ENCODE assay signal across 9 cellular contexts in genomic region chr21:45386728-45387371, GRCh38. TPM values are rescaled to one million over a fixed set of nuclear protein-coding genes. Genes with fewer than 3 reads are reported as not detected.
DNase-seq lines count a peak whose midpoint lies in the region; ATAC-seq and TF ChIP-seq lines count a peak whose summit lies in the region.
"Had no signal": no experiment of that assay in that cellular context is flagged by ENCODE, and none has a peak within 500 bp of the region (broad histone marks: within the 10 kb centered on the region; RNA-seq: fewer than 3 reads in every experiment).

No MANE protein-coding gene starts in this region.

- CTCF ChIA-PET in IMR-90 (lab: Yijun Ruan, JAX) = interaction anchor here (1.1 to 1.6 kb wide), 3 partner anchors 68 to 247 kb away, joined by 3 to 8 read pairs (median 3); no protein-coding TSS in a partner anchor

- POLR2A ChIA-PET in IMR-90 (lab: Charles Lee; ENCODE audit: unreplicated experiment) = no interaction called here

- H2BK15ac ChIP-seq in IMR-90 (ENCODE audit: low read depth, low read length) = peak overlapping the region; percentile 95; the same call in 1 of the 3 replicates

- peak overlapping the region; percentile 65 for H3K4me2 ChIP-seq in IMR-90 (ENCODE audit: low read depth, low read length)

- peak overlapping the region; percentile 3; the same call in 1 of the 2 replicates for H3K9ac ChIP-seq in IMR-90 (ENCODE audit: low read depth, low read length)

- dilution Hi-C loops in IMR-90 (cut with HindIII; ENCODE audit: low sequenced_read_pairs, unreplicated experiment) = no loop called here

- H3K4me1 ChIP-seq in IMR-90 (ENCODE audit: control insufficient read depth, insufficient read depth, low read length) (peaks cover 18% of the 10 kb centered on the region), tibial nerve (peaks cover 0 to 21% (median 4%) of the 10 kb centered on the region in 4 donors)

- no peak overlapping the region; the same call in 1 of the 2 replicates for H4K5ac ChIP-seq in IMR-90 (ENCODE audit: low read depth, low read length)

- peak overlapping the region; percentile 83 for H3K4ac ChIP-seq in IMR-90 (ENCODE audit: low read depth, low read length)

- DNase-seq in IMR-90 = peak; percentile 97
- peak; percentile 84 for DNase-seq in brain microvascular endothelial cell
- DNase-seq in kidney glomerular epithelial cell (lab: John Stamatoyannopoulos, UW) = peak; percentile 77
- peak in 1 of 2 donors; percentile 57 for DNase-seq in tibial nerve (ENCODE audit: low spot score in 2 of 2)
- no peak for DNase-seq in stimulated activated CD4-positive, alpha-beta T cell treated with anti-CD3 and anti-CD28 coated beads, Interleukin-2, amount 100 ng/mL, for 48 hours
- no peak for DNase-seq in HPDE6-E6E7 (ENCODE audit: extremely low spot score)
- DNase-seq: cortex of kidney had no signal

- peak overlapping the region; percentile 70; the same call in 1 of the 2 replicates for H3K14ac ChIP-seq in IMR-90 (replicated peaks; ENCODE audit: low read depth, low read length)

- BruUV-seq in IMR-90 (replicated peaks; lab: Mats Ljungman, UMichigan) = no TSS peak

- peak overlapping the region; percentile 49 for H4K91ac ChIP-seq in IMR-90 (ENCODE audit: insufficient read depth, low read depth, low read length)

- peak overlapping the region; percentile 57 for H3K27ac ChIP-seq in IMR-90 (ENCODE audit: insufficient read depth, low read length)
- no peak overlapping the region for H3K27ac ChIP-seq in brain microvascular endothelial cell
- H3K27ac ChIP-seq in tibial nerve = peak overlapping the region in 1 of 4 donors; percentile 62
- H3K27ac ChIP-seq: SK-N-MC had no signal

- peak overlapping the region; percentile 18 to 78; a peak in 2 of 4 replicates for H4K8ac ChIP-seq in IMR-90 (ENCODE audit: low read depth in 2 of 2, low read length in 2 of 2)

- H3K4me3 ChIP-seq in IMR-90 (ENCODE audit: insufficient read depth, low read depth, low read length) (no peak overlapping the region), brain microvascular endothelial cell (ENCODE audit: low read depth, low read length) (no peak overlapping the region), tibial nerve (no peak overlapping the region)
- H3K4me3 ChIP-seq: SK-N-MC had no signal

- no peak overlapping the region for H3K23ac ChIP-seq in IMR-90 (ENCODE audit: low read depth, low read length)

- peak overlapping the region; percentile 3; the same call in 1 of the 2 replicates for H3K18ac ChIP-seq in IMR-90 (ENCODE audit: low read depth, low read length)

- peaks cover 21% of the 10 kb centered on the region for H3K9me1 ChIP-seq in IMR-90 (ENCODE audit: insufficient read depth, low read length)

- peak; percentile 47; the same call in 1 of the 2 replicates for TF ChIP-seq RAD21 in IMR-90 (IDR thresholded peaks at IDR 0.05; ENCODE audit: low read length)

- peak overlapping the region; percentile 78 for H2AK9ac ChIP-seq in IMR-90 (replicated peaks; ENCODE audit: low read depth, low read length, poor library complexity)

- peak; percentile 64 for TF ChIP-seq POLR2A in IMR-90 (IDR thresholded peaks at IDR 0.05; ENCODE audit: low read depth, low read length)
- TF ChIP-seq POLR2A in tibial nerve (IDR thresholded peaks at IDR 0.05) = no peak

- H2AFZ ChIP-seq in IMR-90 (replicated peaks; ENCODE audit: low read length, poor library complexity) = peak overlapping the region; percentile 83

- peak in 1 of 2 donors; percentile 43 for TF ChIP-seq EP300 in tibial nerve (IDR thresholded peaks at IDR 0.05)

- WGBS in IMR-90 (ENCODE audit: extremely low coverage in 2 of 2, insufficient read length in 1 of 2), 2 experiments = 19% methylated on average over 12 of the region's 20 CpGs; no CpG with 5 or more reads in 1 of the 2 experiments
- 48 to 54% methylated on average over 18 to 20 of the region's 20 CpGs for WGBS in tibial nerve, 2 donors

- peaks cover 0 to 6% of the 10 kb centered on the region in 2 experiments; a peak in 2 of 4 replicates for H3K79me1 ChIP-seq in IMR-90 (ENCODE audit: low read depth in 1 of 2, low read length in 2 of 2)

- H4K20me1 ChIP-seq in IMR-90 (ENCODE audit: insufficient read depth, low read length) = no peaks in the 10 kb centered on the region

- H2AK5ac ChIP-seq in IMR-90 (ENCODE audit: low read depth, low read length) = peak overlapping the region; percentile 96; the same call in 1 of the 2 replicates

- peak; percentile 95 for ATAC-seq in IMR-90 (ENCODE audit: low read depth)
- ATAC-seq in HG03280 (IDR thresholded peaks at IDR 0.05; ENCODE audit: unreplicated experiment) = no peak

- TF ChIP-seq CTCF in IMR-90 (conservative IDR thresholded peaks at IDR 0.05; ENCODE audit: low read depth, low read length) = peak; percentile 47
- TF ChIP-seq CTCF in brain microvascular endothelial cell (IDR thresholded peaks at IDR 0.05; ENCODE audit: low read depth, low read length, missing control alignments) = peak; percentile 63
- TF ChIP-seq CTCF in tibial nerve (IDR thresholded peaks at IDR 0.05) = peak in 3 of 5 experiments; percentile 20 to 34 (median 25)

- H2BK120ac ChIP-seq in IMR-90 (ENCODE audit: low read depth, low read length) = peak overlapping the region; percentile 67

- in situ Hi-C loops in IMR-90 (cut with MboI; ENCODE audit: low sequenced_read_pairs) (loop anchor here (10.0 kb wide), 1 partner anchor 62 kb away; no protein-coding TSS in a partner anchor), brain microvascular endothelial cell (cut with HindIII; ENCODE audit: low pct_ligation_motif_present, low sequenced_read_pairs) (no loop called here)

- intact Hi-C loops in IMR-90 (cut with micrococcal nuclease) = loop anchor here (1.0 to 5.0 kb wide), 4 partner anchors 9 to 95 kb away; no protein-coding TSS in a partner anchor

- H2BK20ac ChIP-seq in IMR-90 (ENCODE audit: low read depth, low read length) = peak overlapping the region; percentile 76

- peak overlapping the region; percentile 25 for H2BK5ac ChIP-seq in IMR-90 (ENCODE audit: low read depth, low read length, poor library complexity, severe bottlenecking)

- H3K27me3 ChIP-seq in IMR-90 (ENCODE audit: control insufficient read depth, insufficient read depth, low read length) (no peaks in the 10 kb centered on the region), brain microvascular endothelial cell (replicated peaks) (no peaks in the 10 kb centered on the region), tibial nerve (no peaks in the 10 kb centered on the region)

- no peaks in the 10 kb centered on the region for H3K9me3 ChIP-seq in IMR-90 (ENCODE audit: control insufficient read depth, insufficient read depth, low read length)
- no peaks in the 10 kb centered on the region for H3K9me3 ChIP-seq in tibial nerve

- H3K36me3 ChIP-seq in IMR-90 (ENCODE audit: control insufficient read depth, insufficient read depth, low read length) (no peaks in the 10 kb centered on the region), brain microvascular endothelial cell (replicated peaks) (no peaks in the 10 kb centered on the region), tibial nerve (no peaks in the 10 kb centered on the region)

- H3K56ac ChIP-seq in IMR-90 (ENCODE audit: extremely low read depth, insufficient read depth, low read length) = no peak overlapping the region

TF ChIP-seq in IMR-90, 13 proteins besides CTCF, POLR2A, EP300 and RAD21:
- TF ChIP-seq MAFK (IDR thresholded peaks at IDR 0.05; ENCODE audit: low read depth, low read length) = peak; percentile 79
- 0 out of 2 replicates have a peak, but pooled peaks have one; percentile 56 for TF ChIP-seq MXI1 (IDR thresholded peaks at IDR 0.05; ENCODE audit: borderline replicate concordance, low read depth, low read length)
- TF ChIP-seq SMC3 (IDR thresholded peaks at IDR 0.05; ENCODE audit: low read depth, low read length) = peak; percentile 44
- 0 out of 2 replicates have a peak, but pooled peaks have one; percentile 72 for TF ChIP-seq CHD1 (IDR thresholded peaks at IDR 0.05; ENCODE audit: low read depth, low read length)
- TF ChIP-seq ELK1 (IDR thresholded peaks at IDR 0.05; ENCODE audit: borderline replicate concordance, low read depth, low read length) = no peak
- TF ChIP-seq BHLHE40 (IDR thresholded peaks at IDR 0.05; ENCODE audit: low read depth, low read length) = peak; percentile 66
- TF ChIP-seq MAZ (IDR thresholded peaks at IDR 0.05; ENCODE audit: borderline replicate concordance, low read depth, low read length) = peak; percentile 63; the same call in 1 of the 2 replicates
- TF ChIP-seq RCOR1 (IDR thresholded peaks at IDR 0.05; ENCODE audit: insufficient replicate concordance, low read length) = no peak
- TF ChIP-seq FOS (IDR thresholded peaks at IDR 0.05; ENCODE audit: low read depth, low read length) = peak; percentile 78; the same call in 1 of the 2 replicates

RNA-seq across cellular contexts. Expression of gene COL18A1, which starts 18.1 kb away (rescaled TPM):
- 4.3 and 6.7 TPM in 2 replicates for total RNA-seq in IMR-90 (2012; rRNA removed)
- polyA plus RNA-seq in IMR-90 (2012; rRNA removed) = 46.7 and 52.6 TPM in 2 replicates
- 66.0 and 124 TPM in 2 replicates for polyA plus RNA-seq in IMR-90 (2012; cell fraction: cytosol; rRNA removed)
- 136 and 394 TPM in 2 replicates for polyA plus RNA-seq in IMR-90 (2012; cell fraction: nucleus; rRNA removed; ENCODE audit: low replicate concordance)
- total RNA-seq in tibial nerve = 100 to 1,000 TPM; 124 to 224 (median 173) TPM

Comparison
In these comparisons a context has a peak if more than half of its experiments do, and no peak if none do; other contexts are left out.
1. DNase-seq: peak in IMR-90 (single experiment), brain microvascular endothelial cell (single experiment) and kidney glomerular epithelial cell (single experiment); none in stimulated activated CD4-positive, alpha-beta T cell treated with anti-CD3 and anti-CD28 coated beads, Interleukin-2, amount 100 ng/mL, for 48 hours (0 of 2) and HPDE6-E6E7 (single experiment).
2. RNA of gene COL18A1, which starts 18.1 kb away (total RNA-seq): 124 to 224 TPM in tibial nerve; 4.3 to 6.7 TPM in IMR-90; every median in the first group is over 10 times any median in the second.
3. Peak in every context shown above with its lines, with median percentiles within 50 percentile points of each other: CTCF ChIP-seq.